In genomic region chr21:20802631-20803260, GRCh38 we compare ENCODE assay signal across 25 cellular contexts.
A peak's percentile ranks its signal among the peaks of the same experiment; 100 is the strongest.
DNase-seq lines count a peak whose midpoint lies in the region; ATAC-seq and TF ChIP-seq lines count a peak whose summit lies in the region.
"Had no signal": no experiment of that assay in that cellular context is flagged by ENCODE, and none has a peak within 500 bp of the region (broad histone marks: within the 10 kb centered on the region; RNA-seq: fewer than 3 reads in every experiment).

No MANE protein-coding gene starts in this region.

- H3K27me3 Mint-ChIP-seq in type B pancreatic cell = peaks cover 6% of the 10 kb centered on the region
- H3K27me3 Mint-ChIP-seq: activated CD8-positive, alpha-beta memory T cell treated with anti-CD3 and anti-CD28 coated beads, Interleukin-2, amount 10 ng/mL, durations not matched to agents 7 days and 5 days; CD4-positive, alpha-beta T cell had no signal

- no peaks in the 10 kb centered on the region for H3K36me3 ChIP-seq in thyroid gland
- H3K36me3 ChIP-seq: adrenal gland, ovary had no signal

- intact Hi-C loops in thyroid gland (cut with DNase I) = no loop called here

- no peaks in the 10 kb centered on the region for H3K27me3 ChIP-seq in thyroid gland
- H3K27me3 ChIP-seq: adrenal gland, hepatocyte, ovary had no signal

- H3K4me3 Mint-ChIP-seq in type B pancreatic cell = no peak overlapping the region
- H3K4me3 Mint-ChIP-seq: activated CD8-positive, alpha-beta memory T cell treated with anti-CD3 and anti-CD28 coated beads, Interleukin-2, amount 10 ng/mL, durations not matched to agents 7 days and 5 days; activated naive CD4-positive, alpha-beta T cell treated with anti-CD3 and anti-CD28 coated beads for 36 hours; CD4-positive, alpha-beta T cell; natural killer cell had no signal

- ATAC-seq in GM19395 (IDR thresholded peaks at IDR 0.05; ENCODE audit: unreplicated experiment) = no peak
- ATAC-seq: activated CD8-positive, alpha-beta memory T cell treated with anti-CD3 and anti-CD28 coated beads, Interleukin-2, amount 10 ng/mL, durations not matched to agents 7 days and 5 days; HepG2; natural killer cell; right cardiac atrium had no signal

- no peak overlapping the region for H3K4me3 ChIP-seq in thyroid gland (replicated peaks in 1 of 3)
- H3K4me3 ChIP-seq: adrenal gland, hepatocyte, ovary had no signal

- H3K4me1 ChIP-seq in thyroid gland = no peaks in the 10 kb centered on the region
- H3K4me1 ChIP-seq: adrenal gland had no signal

- H3K27ac Mint-ChIP-seq in type B pancreatic cell = no peak overlapping the region
- H3K27ac Mint-ChIP-seq: activated CD8-positive, alpha-beta memory T cell treated with anti-CD3 and anti-CD28 coated beads, Interleukin-2, amount 10 ng/mL, durations not matched to agents 7 days and 5 days; activated naive CD4-positive, alpha-beta T cell treated with anti-CD3 and anti-CD28 coated beads for 36 hours; CD4-positive, alpha-beta T cell; natural killer cell had no signal

- peaks cover 5% of the 10 kb centered on the region for H3K9me3 Mint-ChIP-seq in type B pancreatic cell

- TF ChIP-seq CTCF in thyroid gland (IDR thresholded peaks at IDR 0.05) (no peak), type B pancreatic cell (conservative IDR thresholded peaks at IDR 0.05) (no peak)

- WGBS in thyroid gland, 2 donors = 45 to 53% methylated on average over 8 of the region's 8 CpGs

- no peak for TF ChIP-seq POLR2A in thyroid gland (IDR thresholded peaks at IDR 0.05)

- H3K4me1 Mint-ChIP-seq in type B pancreatic cell (ENCODE audit: unreplicated experiment) = peaks cover 5% of the 10 kb centered on the region
- H3K4me1 Mint-ChIP-seq: activated CD8-positive, alpha-beta memory T cell treated with anti-CD3 and anti-CD28 coated beads, Interleukin-2, amount 10 ng/mL, durations not matched to agents 7 days and 5 days; natural killer cell had no signal

- no peak overlapping the region for H3K27ac ChIP-seq in thyroid gland
- H3K27ac ChIP-seq: 22Rv1, adrenal gland, hepatocyte, ovary had no signal

- H3K9me3 ChIP-seq in thyroid gland = no peaks in the 10 kb centered on the region
- H3K9me3 ChIP-seq: ovary had no signal

- DNase-seq in DMS 273 (lab: John Stamatoyannopoulos, UW; ENCODE audit: unreplicated experiment) (peak; percentile 16), DMS 273 treated with DMSO at 0.1 percent for 48 hours (lab: John Stamatoyannopoulos, UW) (no peak), cerebellar cortex (ENCODE audit: low spot score) (peak; percentile 8), medulla oblongata (ENCODE audit: extremely low spot score) (peak; percentile 70), thyroid gland (peak; percentile 51 to 56), NCI-H1105 (lab: John Stamatoyannopoulos, UW) (no peak), type B pancreatic cell (ENCODE audit: extremely low spot score, unreplicated experiment) (no peak)
- DNase-seq: activated CD4-positive, alpha-beta T cell treated with anti-CD3 and anti-CD28 coated beads, Interleukin-2, amount 50 U/mL, for 1 hour; activated CD8-positive, alpha-beta memory T cell treated with anti-CD3 and anti-CD28 coated beads, Interleukin-2, amount 10 ng/mL, durations not matched to agents 7 days and 5 days; activated naive CD4-positive, alpha-beta T cell treated with anti-CD3 and anti-CD28 coated beads for 36 hours; adrenal gland; CD4-positive, alpha-beta T cell; EL; Karpas-422; natural killer cell; NCI-H146; NCI-H510A treated with DMSO at 0.1 percent for 48 hours; ovary; Right ventricle myocardium superior; T1000 had no signal

- no peaks in the 10 kb centered on the region for H3K36me3 Mint-ChIP-seq in type B pancreatic cell
- H3K36me3 Mint-ChIP-seq: activated CD8-positive, alpha-beta memory T cell treated with anti-CD3 and anti-CD28 coated beads, Interleukin-2, amount 10 ng/mL, durations not matched to agents 7 days and 5 days had no signal

Comparison
In these comparisons a context has a peak if more than half of its experiments do, and no peak if none do; other contexts are left out.
1. DNase-seq: peak in DMS 273 (single experiment), cerebellar cortex (single experiment), medulla oblongata (single experiment) and thyroid gland (2 of 2); none in DMS 273 treated with DMSO at 0.1 percent for 48 hours (single experiment), NCI-H1105 (single experiment) and type B pancreatic cell (single experiment).